ENCODE assay signal across 10 cellular contexts in genomic region chr7:102550808-102551422, GRCh38. TPM values are rescaled to one million over a fixed set of nuclear protein-coding genes. Genes with fewer than 3 reads are reported as not detected.
"Had no signal": no experiment of that assay in that cellular context is flagged by ENCODE, and none has a peak within 500 bp of the region (broad histone marks: within the 10 kb centered on the region; RNA-seq: fewer than 3 reads in every experiment).

Gene SPDYE2 (plus strand): TSS chr7:102551226. CDS start chr7:102553256, 2,030 bp downstream.

RNA-seq across cellular contexts. Expression of gene SPDYE2, which starts in this region (rescaled TPM):
- total RNA-seq: activated CD4-positive, alpha-beta T cell treated with anti-CD3 and anti-CD28 coated beads for 36 hours; activated T-cell treated with anti-CD3 and anti-CD28 coated beads, Interleukin-2, amount 50 U/mL, for 4 hours; activated T-helper 17 cell treated with anti-CD3 and anti-CD28 coated beads, Interleukin-2, amount 50 U/mL, for 72 hours; body of pancreas; chondrocyte; dermis blood vessel endothelial cell; esophagus squamous epithelium; fibroblast of lung; fibroblast of villous mesenchyme; frontal cortex had no signal
- polyA plus RNA-seq: fibroblast of lung had no signal
